ENCODE assay signal across 8 cellular contexts in the genomic region with DNA sequence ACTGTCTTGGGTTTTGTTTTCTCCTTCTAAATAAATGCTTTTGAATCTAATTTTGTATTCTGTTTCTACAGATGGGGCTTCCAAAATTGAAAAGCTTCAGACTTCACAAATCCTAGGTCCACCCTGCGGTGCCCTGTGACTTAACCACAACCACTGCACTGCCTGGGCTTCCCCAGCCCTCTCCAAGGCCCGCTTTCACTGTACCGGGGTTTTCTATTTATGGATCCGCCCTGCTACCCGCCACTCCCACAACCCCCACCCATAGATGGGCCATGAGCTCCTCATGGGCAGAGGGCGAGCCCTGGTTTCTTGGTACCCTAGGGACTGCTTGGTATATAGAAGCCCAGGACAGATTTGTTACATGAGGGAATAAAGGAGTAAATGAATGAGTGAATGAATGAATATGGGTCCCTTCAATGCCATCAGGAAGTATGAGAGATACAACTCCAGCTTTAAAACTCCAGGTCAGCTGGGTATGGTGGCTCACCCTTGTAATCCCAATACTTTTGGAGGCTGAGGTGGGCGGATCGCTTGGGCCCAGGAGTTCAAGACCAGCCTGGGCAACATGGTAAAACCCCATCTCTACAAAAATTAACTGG. TPM values are rescaled to one million over a fixed set of nuclear protein-coding genes. Genes with fewer than 3 reads are reported as not detected.
DNase-seq lines count a peak whose midpoint lies in the region; ATAC-seq and TF ChIP-seq lines count a peak whose summit lies in the region.

No MANE protein-coding gene starts in this region.

- peak overlapping the region in 2 of 10 donors; percentile 20 to 78 for H3K4me3 Mint-ChIP-seq in naive thymus-derived CD4-positive, alpha-beta T cell

- peaks cover 13 to 69% (median 38%) of the 10 kb centered on the region in 7 donors for H3K4me1 Mint-ChIP-seq in naive thymus-derived CD4-positive, alpha-beta T cell

- H3K27me3 Mint-ChIP-seq in naive thymus-derived CD4-positive, alpha-beta T cell: peaks cover 0 to 3% (median 0%) of the 10 kb centered on the region in 5 donors

- DNase-seq in GM10266 (ENCODE audit: extremely low spot score): peak; percentile 18
- peak; percentile 51 for DNase-seq in activated CD8-positive, alpha-beta memory T cell treated with anti-CD3 and anti-CD28 coated beads, Interleukin-2, amount 50 U/mL, for 48 hours
- DNase-seq in naive thymus-derived CD4-positive, alpha-beta T cell: no peak
- no peak for DNase-seq in NCI-H524 treated with DMSO at 0.1 percent for 48 hours (lab: John Stamatoyannopoulos, UW)
- DNase-seq in NCI-H2227 (lab: John Stamatoyannopoulos, UW; ENCODE audit: unreplicated experiment): no peak
- no peak for DNase-seq in stimulated activated CD4-positive, alpha-beta T cell treated with anti-CD3 and anti-CD28 coated beads, Interleukin-4, amount 100 ng/mL, for 1 hour
- no peak for DNase-seq in activated CD4-positive, alpha-beta T cell treated with anti-CD3 and anti-CD28 coated beads, Interleukin-2, amount 50 U/mL, for 48 hours

- POLR2A ChIA-PET in naive thymus-derived CD4-positive, alpha-beta T cell (lab: Charles Lee): no interaction called here

- ATAC-seq in HG03432 (IDR thresholded peaks at IDR 0.05; ENCODE audit: unreplicated experiment): peak; percentile 30
- peak; percentile 19 for ATAC-seq in naive thymus-derived CD4-positive, alpha-beta T cell

- H3K27ac Mint-ChIP-seq in naive thymus-derived CD4-positive, alpha-beta T cell: peak overlapping the region in 2 of 9 donors; percentile 48 to 75

- H3K9me3 Mint-ChIP-seq in naive thymus-derived CD4-positive, alpha-beta T cell: peaks cover 0 to 5% (median 0%) of the 10 kb centered on the region in 11 donors

- TF ChIP-seq CTCF in GM10266 (IDR thresholded peaks at IDR 0.05; ENCODE audit: control insufficient read depth, insufficient read depth, low read depth, missing control alignments): no peak

- no peak overlapping the region for H3K4me3 ChIP-seq in naive thymus-derived CD4-positive, alpha-beta T cell (ENCODE audit: low read length)

- no peaks in the 10 kb centered on the region for H3K27me3 ChIP-seq in naive thymus-derived CD4-positive, alpha-beta T cell (ENCODE audit: control insufficient read depth in 2 of 2, insufficient read depth in 2 of 2, low read length in 2 of 2)

- H3K27ac ChIP-seq in naive thymus-derived CD4-positive, alpha-beta T cell (ENCODE audit: low read depth, low read length): no peak overlapping the region

- peaks cover 16 to 58% of the 10 kb centered on the region in 2 donors for H3K4me1 ChIP-seq in naive thymus-derived CD4-positive, alpha-beta T cell (ENCODE audit: control insufficient read depth in 2 of 2, insufficient read depth in 2 of 2, low read length in 2 of 2)

- no peaks in the 10 kb centered on the region for H3K9me3 ChIP-seq in naive thymus-derived CD4-positive, alpha-beta T cell (ENCODE audit: control insufficient read depth in 2 of 3, low read length in 3 of 3)

- no peaks in the 10 kb centered on the region for H3K36me3 Mint-ChIP-seq in naive thymus-derived CD4-positive, alpha-beta T cell

- no peaks in the 10 kb centered on the region for H3K36me3 ChIP-seq in naive thymus-derived CD4-positive, alpha-beta T cell (ENCODE audit: control insufficient read depth in 2 of 3, insufficient read depth in 3 of 3, low read length in 3 of 3)

- intact Hi-C loops in naive thymus-derived CD4-positive, alpha-beta T cell (cut with micrococcal nuclease): no loop called here

- CTCF ChIA-PET in naive thymus-derived CD4-positive, alpha-beta T cell (lab: Charles Lee): no interaction called here

RNA-seq across cellular contexts. Expression of gene NEK6, which starts 39.8 kb away (rescaled TPM):
- 10 to 100 TPM in 1 of 5 experiments, 1 to 10 TPM in 4; 1.9 to 32.8 (median 2.8) TPM for total RNA-seq in naive thymus-derived CD4-positive, alpha-beta T cell
- polyA plus RNA-seq in naive thymus-derived CD4-positive, alpha-beta T cell: under 1 TPM; 0.43 to 0.54 TPM

Comparison
In these comparisons a context has a peak if more than half of its experiments do, and no peak if none do; other contexts are left out.
1. DNase-seq: peak in GM10266 (single experiment) and activated CD8-positive, alpha-beta memory T cell treated with anti-CD3 and anti-CD28 coated beads, Interleukin-2, amount 50 U/mL, for 48 hours (single experiment); none in naive thymus-derived CD4-positive, alpha-beta T cell (0 of 9), NCI-H524 treated with DMSO at 0.1 percent for 48 hours (single experiment), NCI-H2227 (single experiment), stimulated activated CD4-positive, alpha-beta T cell treated with anti-CD3 and anti-CD28 coated beads, Interleukin-4, amount 100 ng/mL, for 1 hour (single experiment) and activated CD4-positive, alpha-beta T cell treated with anti-CD3 and anti-CD28 coated beads, Interleukin-2, amount 50 U/mL, for 48 hours (0 of 2).